In the genomic region with DNA sequence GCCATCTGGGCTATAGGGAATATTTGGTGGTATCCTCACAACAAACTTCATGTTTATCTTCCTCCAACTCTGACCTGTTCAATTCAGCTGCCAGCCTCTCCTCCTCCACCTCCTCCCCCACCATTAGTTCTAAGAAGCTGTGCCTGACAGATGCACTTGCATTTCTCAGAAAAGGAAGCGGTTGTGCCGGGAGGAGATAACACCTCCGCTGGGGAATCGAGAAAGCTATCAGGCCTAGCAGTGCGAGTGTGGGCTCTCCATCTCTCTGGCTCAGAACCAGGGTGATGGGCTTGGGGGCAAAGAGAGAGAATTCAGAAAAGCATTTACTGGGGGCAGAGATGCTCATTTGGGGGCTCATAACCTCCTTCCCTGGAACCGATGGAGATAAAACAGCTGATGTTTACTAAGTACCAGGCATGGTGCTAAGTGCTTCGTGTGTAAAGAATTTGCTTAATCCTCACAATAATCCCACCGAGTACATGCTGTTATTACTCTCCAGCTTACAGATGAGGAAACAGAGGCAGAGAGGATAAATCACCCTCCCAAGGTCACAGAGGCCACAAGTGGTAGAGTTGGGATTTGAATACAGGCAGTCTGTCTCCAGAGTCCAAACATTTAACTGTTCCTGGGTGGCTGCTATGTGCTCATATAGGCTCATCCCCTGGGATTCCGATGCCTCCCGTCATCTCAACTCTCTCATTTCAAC, we compare ENCODE assay signal across 8 cellular contexts. TPM values are rescaled to one million over a fixed set of nuclear protein-coding genes. Genes with fewer than 3 reads are reported as not detected.
DNase-seq lines count a peak whose midpoint lies in the region; ATAC-seq and TF ChIP-seq lines count a peak whose summit lies in the region.

No MANE protein-coding gene starts in this region.

- TF ChIP-seq CTCF in MM.1S (IDR thresholded peaks at IDR 0.05; ENCODE audit: low read length) = no peak
- no peak for TF ChIP-seq CTCF in gastroesophageal sphincter (IDR thresholded peaks at IDR 0.05)

- no peaks in the 10 kb centered on the region for H3K27me3 ChIP-seq in MM.1S (replicated peaks; ENCODE audit: insufficient read depth, low read length)
- no peaks in the 10 kb centered on the region for H3K27me3 ChIP-seq in gastroesophageal sphincter
- H3K27me3 ChIP-seq in skeletal muscle tissue (ENCODE audit: control insufficient read depth in 3 of 3, insufficient read depth in 3 of 3, low read length in 3 of 3) = no peaks in the 10 kb centered on the region

- H3K4me2 ChIP-seq in MM.1S (ENCODE audit: low read depth, low read length) = peak overlapping the region; percentile 68

- peak; percentile 42 for ATAC-seq in GM19023 (IDR thresholded peaks at IDR 0.05; ENCODE audit: unreplicated experiment)
- ATAC-seq in gastroesophageal sphincter = no peak
- no peak for ATAC-seq in GM18868 (IDR thresholded peaks at IDR 0.05; ENCODE audit: unreplicated experiment)

- H3F3A ChIP-seq in MM.1S (ENCODE audit: insufficient read depth, low read length) = peaks cover 48% of the 10 kb centered on the region

- WGBS in gastroesophageal sphincter (ENCODE audit: low coverage in 1 of 2), 2 donors = 52 to 61% methylated on average over 3 to 7 of the region's 10 CpGs

- peaks cover 72% of the 10 kb centered on the region for H3K4me1 ChIP-seq in MM.1S (ENCODE audit: low read length)
- H3K4me1 ChIP-seq in gastroesophageal sphincter = peaks cover 6 to 98% (median 30%) of the 10 kb centered on the region in 3 donors
- H3K4me1 ChIP-seq in skeletal muscle tissue (ENCODE audit: control insufficient read depth in 3 of 3, insufficient read depth in 3 of 3, low read length in 3 of 3) = peaks cover 51 to 78% (median 72%) of the 10 kb centered on the region in 3 donors

- peaks cover 98% of the 10 kb centered on the region for H3K79me2 ChIP-seq in MM.1S (ENCODE audit: low read length)

- H4K20me1 ChIP-seq in MM.1S (ENCODE audit: insufficient read depth, low read length) = no peaks in the 10 kb centered on the region

- H3K9me2 ChIP-seq in MM.1S (replicated peaks; ENCODE audit: insufficient read depth, low read length) = no peaks in the 10 kb centered on the region

- H3K9me3 ChIP-seq in MM.1S (replicated peaks; ENCODE audit: insufficient read depth, low read length) (no peaks in the 10 kb centered on the region), gastroesophageal sphincter (no peaks in the 10 kb centered on the region), skeletal muscle tissue (ENCODE audit: control insufficient read depth in 3 of 3, low read length in 3 of 3) (no peaks in the 10 kb centered on the region)

- H3K9ac ChIP-seq in MM.1S (ENCODE audit: low read length) (peak overlapping the region; percentile 33; the same call in 1 of the 2 replicates), skeletal muscle tissue (ENCODE audit: low read depth in 1 of 3, low read length in 3 of 3) (peak overlapping the region in 1 of 3 donors; percentile 27)

- H3K4me3 ChIP-seq in MM.1S (ENCODE audit: low read length) (peak overlapping the region; percentile 20; the same call in 1 of the 2 replicates), gastroesophageal sphincter (no peak overlapping the region), skeletal muscle tissue (ENCODE audit: low read length in 3 of 3) (peak overlapping the region in 1 of 3 donors; percentile 47)

- peak overlapping the region; percentile 70 for H3K27ac ChIP-seq in MM.1S (ENCODE audit: low read length)
- H3K27ac ChIP-seq in gastroesophageal sphincter = peak overlapping the region in 3 of 4 donors; percentile 69 to 74 (median 71)
- H3K27ac ChIP-seq in skeletal muscle tissue (ENCODE audit: low read depth, low read length) = peak overlapping the region; percentile 61

- DNase-seq in MM.1S (peak; percentile 77), activated T-cell treated with anti-CD3 and anti-CD28 coated beads for 24 hours (ENCODE audit: low read depth) (peak; percentile 47), NCI-H510A treated with DMSO at 0.1 percent for 48 hours (lab: John Stamatoyannopoulos, UW) (no peak), kidney tubule cell (ENCODE audit: low spot score) (no peak)

- no peak overlapping the region for H2AFZ ChIP-seq in MM.1S (ENCODE audit: low read length)

- no peak for TF ChIP-seq POLR2A in gastroesophageal sphincter (IDR thresholded peaks at IDR 0.05)

- TF ChIP-seq EP300 in gastroesophageal sphincter (IDR thresholded peaks at IDR 0.05) = no peak

- 0 out of 2 replicates have a peak, but pooled peaks cover 11% of the 10 kb centered on the region for H3K36me3 ChIP-seq in MM.1S (replicated peaks; ENCODE audit: insufficient read depth, low read length)
- peaks cover 0 to 35% of the 10 kb centered on the region in 2 donors for H3K36me3 ChIP-seq in gastroesophageal sphincter
- H3K36me3 ChIP-seq in skeletal muscle tissue (ENCODE audit: control insufficient read depth in 3 of 3, insufficient read depth in 3 of 3, low read length in 3 of 3) = peaks cover 2 to 12% (median 4%) of the 10 kb centered on the region in 3 donors

RNA-seq across cellular contexts. Expression of gene COX4I2, which starts 38.3 kb away (rescaled TPM):
- total RNA-seq in gastroesophageal sphincter = 10 to 100 TPM in 2 of 4 donors, 1 to 10 TPM in 1, not detected in 1; 4.6 to 40.9 (median 12.1) TPM
- total RNA-seq in skeletal muscle tissue = 16.2 TPM

RNA-seq across cellular contexts. Expression of gene BCL2L1, which starts 46.7 kb away (rescaled TPM):
- 100 to 1,000 TPM in 3 of 4 donors, 10 to 100 TPM in 1; 71.9 to 171 (median 135) TPM for total RNA-seq in gastroesophageal sphincter
- total RNA-seq in skeletal muscle tissue = 44.9 TPM

Comparison
In these comparisons a context has a peak if more than half of its experiments do, and no peak if none do; other contexts are left out.
1. DNase-seq: peak in MM.1S (single experiment) and activated T-cell treated with anti-CD3 and anti-CD28 coated beads for 24 hours (single experiment); none in NCI-H510A treated with DMSO at 0.1 percent for 48 hours (single experiment) and kidney tubule cell (single experiment).
2. Peak in every context shown above with its lines, with median percentiles within 50 percentile points of each other: H3K27ac ChIP-seq.